26 cellular contexts compared by ENCODE assay signal in genomic region chr11:114230031-114230430, GRCh38.
"Had no signal": no experiment of that assay in that cellular context is flagged by ENCODE, and none has a peak within 500 bp of the region (broad histone marks: within the 10 kb centered on the region; RNA-seq: fewer than 3 reads in every experiment).

No MANE protein-coding gene starts in this region.

- H3K9me3 Mint-ChIP-seq: activated naive CD4-positive, alpha-beta T cell treated with anti-CD3 and anti-CD28 coated beads, Interleukin-2, amount 50 U/mL, for 24 hours; activated T-helper 2 cell treated with anti-CD3 and anti-CD28 coated beads, Interferon-gamma antibody, Interleukin-2, Interleukin-4, amounts not matched to agents 10 μg/mL and 5 μg/mL and 100 μg/mL, durations not matched to agents 14 hours and 24 hours and 36 hours; naive B cell; nephron progenitor cell had no signal

- ATAC-seq: activated CD4-positive, alpha-beta T cell treated with anti-CD3 and anti-CD28 coated beads for 36 hours; activated CD8-positive, alpha-beta memory T cell treated with anti-CD3 and anti-CD28 coated beads, Interleukin-2, amount 10 ng/mL, durations not matched to agents 7 days and 5 days; activated CD8-positive, alpha-beta T cell treated with anti-CD3 and anti-CD28 coated beads, Interleukin-2, amount 10 ng/mL, durations not matched to agents 7 days and 5 days; gastroesophageal sphincter; left colon had no signal

- H3K36me3 ChIP-seq: colonic mucosa had no signal

- H3K9me3 ChIP-seq: colonic mucosa, gastroesophageal sphincter, right atrium auricular region, tibial nerve had no signal

- H3K27ac Mint-ChIP-seq: activated CD4-positive, alpha-beta T cell treated with anti-CD3 and anti-CD28 coated beads for 36 hours; activated CD8-positive, alpha-beta memory T cell treated with anti-CD3 and anti-CD28 coated beads, Interleukin-2, amount 10 ng/mL, durations not matched to agents 7 days and 5 days; activated CD8-positive, alpha-beta T cell treated with anti-CD3 and anti-CD28 coated beads, Interleukin-2, amount 10 ng/mL, durations not matched to agents 7 days and 5 days; activated naive CD4-positive, alpha-beta T cell treated with anti-CD3 and anti-CD28 coated beads, Interleukin-2, amount 50 U/mL, for 24 hours; activated T-helper 2 cell treated with anti-CD3 and anti-CD28 coated beads, Interferon-gamma antibody, Interleukin-2, Interleukin-4, amounts not matched to agents 10 μg/mL and 5 μg/mL and 100 μg/mL, durations not matched to agents 14 hours and 24 hours and 36 hours had no signal

- H3K27me3 Mint-ChIP-seq: activated CD4-positive, alpha-beta T cell treated with anti-CD3 and anti-CD28 coated beads for 36 hours; activated naive CD4-positive, alpha-beta T cell treated with anti-CD3 and anti-CD28 coated beads, Interleukin-2, amount 50 U/mL, for 24 hours had no signal

- H3K27me3 ChIP-seq: colonic mucosa, gastroesophageal sphincter, right atrium auricular region, tibial nerve had no signal

- H3K4me3 Mint-ChIP-seq: activated CD4-positive, alpha-beta T cell treated with anti-CD3 and anti-CD28 coated beads for 36 hours; activated CD8-positive, alpha-beta memory T cell treated with anti-CD3 and anti-CD28 coated beads, Interleukin-2, amount 10 ng/mL, durations not matched to agents 7 days and 5 days; activated CD8-positive, alpha-beta T cell treated with anti-CD3 and anti-CD28 coated beads, Interleukin-2, amount 10 ng/mL, durations not matched to agents 7 days and 5 days; activated naive CD4-positive, alpha-beta T cell treated with anti-CD3 and anti-CD28 coated beads, Interleukin-2, amount 50 U/mL, for 24 hours; nephron progenitor cell had no signal

- H3K4me1 ChIP-seq: colonic mucosa, parathyroid adenoma had no signal

- DNase-seq: activated CD4-positive, alpha-beta T cell treated with anti-CD3 and anti-CD28 coated beads for 36 hours; activated CD4-positive, CD25-positive, alpha-beta regulatory T cell; activated CD8-positive, alpha-beta memory T cell treated with anti-CD3 and anti-CD28 coated beads, Interleukin-2, amount 10 ng/mL, durations not matched to agents 7 days and 5 days; activated CD8-positive, alpha-beta T cell treated with anti-CD3 and anti-CD28 coated beads, Interleukin-2, amount 10 ng/mL, durations not matched to agents 7 days and 5 days; activated T-cell treated with anti-CD3 and anti-CD28 coated beads, Interleukin-2, amount 50 U/mL, for 48 hours; anterior cingulate cortex; colonic mucosa; effector CD8-positive, alpha-beta T cell; head of caudate nucleus; hippocampal formation; kidney; left colon; mammary epithelial cell; naive B cell; nephron progenitor cell; occipital lobe; stimulated activated CD4-positive, alpha-beta T cell treated with anti-CD3 and anti-CD28 coated beads, Interleukin-1b, Interleukin-23, amount 100 ng/mL, for 48 hours; stimulated activated naive CD4-positive, alpha-beta T cell; T-helper 2 cell had no signal

- H3K27ac ChIP-seq: colonic mucosa, gastroesophageal sphincter, parathyroid adenoma, right atrium auricular region, tibial nerve had no signal

- H3K4me3 ChIP-seq: colonic mucosa, gastroesophageal sphincter, right atrium auricular region, smooth muscle cell, tibial nerve had no signal

- H3K36me3 Mint-ChIP-seq: activated CD8-positive, alpha-beta memory T cell treated with anti-CD3 and anti-CD28 coated beads, Interleukin-2, amount 10 ng/mL, durations not matched to agents 7 days and 5 days; activated naive CD4-positive, alpha-beta T cell treated with anti-CD3 and anti-CD28 coated beads, Interleukin-2, amount 50 U/mL, for 24 hours; naive B cell had no signal

- H3K9ac ChIP-seq: parathyroid adenoma had no signal
